Comparison of ENCODE assay signal across 9 cellular contexts in the genomic region with DNA sequence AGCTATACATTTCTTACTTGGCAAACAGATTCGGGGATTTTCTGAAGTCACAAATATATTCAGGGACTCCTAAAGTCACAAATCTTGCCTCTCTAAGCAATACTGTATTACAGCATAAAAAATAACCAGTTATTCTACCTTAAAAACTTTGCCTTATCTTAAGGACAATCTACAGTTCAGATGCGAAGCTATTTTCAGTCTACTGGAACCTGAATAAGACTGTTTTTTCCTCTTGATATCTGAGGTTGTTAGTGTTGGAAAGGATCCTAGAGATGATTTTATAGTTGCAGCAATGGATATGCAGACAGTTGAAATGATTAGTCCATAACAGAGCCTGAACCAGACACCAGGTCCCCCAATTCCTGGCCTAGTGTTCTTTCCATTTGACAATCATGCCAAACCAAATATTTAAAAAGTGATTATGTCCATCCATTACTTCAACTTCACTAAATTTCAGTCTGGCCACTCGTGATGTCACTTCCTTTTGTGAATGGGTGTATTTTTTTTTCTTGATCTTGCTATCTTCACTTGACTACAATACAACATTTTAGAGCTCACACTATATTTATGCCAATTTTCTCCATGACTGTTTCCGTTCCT. TPM values are rescaled to one million over a fixed set of nuclear protein-coding genes. Genes with fewer than 3 reads are reported as not detected.
DNase-seq lines count a peak whose midpoint lies in the region; ATAC-seq, FAIRE-seq and TF ChIP-seq lines count a peak whose summit lies in the region.
"Had no signal": no experiment of that assay in that cellular context is flagged by ENCODE, and none has a peak within 500 bp of the region (broad histone marks: within the 10 kb centered on the region; RNA-seq: fewer than 3 reads in every experiment).

No MANE protein-coding gene starts in this region.

- H2AK5ac ChIP-seq in mesenchymal stem cell (ENCODE audit: low read length, severe bottlenecking), result no peak overlapping the region

- H2BK120ac ChIP-seq in mesenchymal stem cell (ENCODE audit: low read depth, low read length), result no peak overlapping the region

- no peak for DNase-seq in BE2C
- peak; percentile 93 for DNase-seq in brain microvascular endothelial cell
- DNase-seq in mesenchymal stem cell, result peak; percentile 41
- DNase-seq in Kasumi-1 (lab: John Stamatoyannopoulos, UW), result no peak
- no peak for DNase-seq in urothelium cell line (ENCODE audit: low spot score)

- ATAC-seq in activated CD4-positive, CD25-positive, alpha-beta regulatory T cell treated with anti-CD3 and anti-CD28 coated beads, Interleukin-2, amount 50 U/mL, for 24 hours, result no peak
- ATAC-seq in GM21528 (IDR thresholded peaks at IDR 0.05; ENCODE audit: low FRiP score, unreplicated experiment), result no peak

- no peak overlapping the region for H2BK5ac ChIP-seq in mesenchymal stem cell (ENCODE audit: low read depth, low read length, poor library complexity, severe bottlenecking)

- peak overlapping the region; percentile 92 for H3K9ac ChIP-seq in mesenchymal stem cell (ENCODE audit: low read length)

- H3K27ac ChIP-seq in brain microvascular endothelial cell (peak overlapping the region; percentile 72), mesenchymal stem cell (ENCODE audit: low read length, poor library complexity, severe bottlenecking) (no peak overlapping the region)

- H2BK15ac ChIP-seq in mesenchymal stem cell (ENCODE audit: low read depth, poor library complexity, severe bottlenecking), result no peak overlapping the region

- H3K23ac ChIP-seq in mesenchymal stem cell (ENCODE audit: low read length in 2 of 2), result no peak overlapping the region

- no peaks in the 10 kb centered on the region for H3K27me3 ChIP-seq in BE2C
- no peaks in the 10 kb centered on the region for H3K27me3 ChIP-seq in brain microvascular endothelial cell (replicated peaks)
- no peaks in the 10 kb centered on the region for H3K27me3 ChIP-seq in mesenchymal stem cell (ENCODE audit: control insufficient read depth in 1 of 2, insufficient read depth in 1 of 2, low read length in 2 of 2)

- H3K79me1 ChIP-seq in mesenchymal stem cell (replicated peaks; ENCODE audit: low read length, poor library complexity, severe bottlenecking), result no peaks in the 10 kb centered on the region

- H3K4me3 ChIP-seq in BE2C (ENCODE audit: low read depth, low read length) (peak overlapping the region; percentile 83), brain microvascular endothelial cell (ENCODE audit: low read depth, low read length) (peak overlapping the region; percentile 81), mesenchymal stem cell (ENCODE audit: insufficient read depth in 1 of 2, low read depth in 1 of 2, low read length in 2 of 2) (peak overlapping the region in 1 of 2 experiments; percentile 88)

- WGBS in mesenchymal stem cell, result 43% methylated on average over 4 of the region's 4 CpGs

- no peaks in the 10 kb centered on the region for H3K36me3 Mint-ChIP-seq in IgD-negative memory B cell
- H3K36me3 Mint-ChIP-seq: memory B cell had no signal

- peaks cover 6% of the 10 kb centered on the region for H3K27me3 Mint-ChIP-seq in IgD-negative memory B cell

- FAIRE-seq in urothelium cell line (lab: Jason Lieb, UNC), result no peak

- in situ Hi-C loops in brain microvascular endothelial cell (cut with HindIII; ENCODE audit: low pct_ligation_motif_present, low sequenced_read_pairs), result no loop called here

- no peak overlapping the region for H2BK12ac ChIP-seq in mesenchymal stem cell (ENCODE audit: low read length in 2 of 2)

- H3K4ac ChIP-seq in mesenchymal stem cell (ENCODE audit: low read depth in 1 of 2, low read length in 2 of 2), result no peak overlapping the region

- peak overlapping the region; percentile 57 for H3K4me2 ChIP-seq in mesenchymal stem cell (ENCODE audit: low read length, poor library complexity, severe bottlenecking)

- H3K9me3 ChIP-seq in BE2C, result no peaks in the 10 kb centered on the region
- no peaks in the 10 kb centered on the region for H3K9me3 ChIP-seq in mesenchymal stem cell (ENCODE audit: control insufficient read depth, low read length)

- no peak for TF ChIP-seq CTCF in BE2C (IDR thresholded peaks at IDR 0.05; ENCODE audit: low read depth, low read length)
- TF ChIP-seq CTCF in brain microvascular endothelial cell (IDR thresholded peaks at IDR 0.05; ENCODE audit: low read depth, low read length, missing control alignments), result no peak

- peak overlapping the region in 3 of 4 donors; percentile 81 to 85 (median 85) for H3K4me3 Mint-ChIP-seq in IgD-negative memory B cell

- peaks cover 4% of the 10 kb centered on the region in 3 donors for H3K4me1 Mint-ChIP-seq in IgD-negative memory B cell

- no peak overlapping the region for H3K18ac ChIP-seq in mesenchymal stem cell (ENCODE audit: low read depth in 1 of 2, low read length in 2 of 2)

- peaks cover 5% of the 10 kb centered on the region; the same call in 1 of the 2 replicates for H3K4me1 ChIP-seq in BE2C
- peaks cover 3% of the 10 kb centered on the region for H3K4me1 ChIP-seq in mesenchymal stem cell (ENCODE audit: control insufficient read depth, insufficient read depth, low read depth, low read length)

- H3K36me3 ChIP-seq in BE2C (no peaks in the 10 kb centered on the region; the same call in 1 of the 2 replicates), brain microvascular endothelial cell (replicated peaks) (no peaks in the 10 kb centered on the region), mesenchymal stem cell (ENCODE audit: control insufficient read depth in 1 of 2, insufficient read depth in 2 of 2, low read depth in 1 of 2, low read length in 2 of 2) (no peaks in the 10 kb centered on the region)

- no peak overlapping the region for H4K91ac ChIP-seq in mesenchymal stem cell (ENCODE audit: low read length)

- no peak overlapping the region for H2AFZ ChIP-seq in mesenchymal stem cell (ENCODE audit: low read depth, low read length)

- H3K9me3 Mint-ChIP-seq in IgD-negative memory B cell, result peaks cover 0 to 7% (median 0%) of the 10 kb centered on the region in 3 donors
- H3K9me3 Mint-ChIP-seq: memory B cell had no signal

- H3K14ac ChIP-seq in mesenchymal stem cell (ENCODE audit: low read length in 2 of 2), result no peak overlapping the region

- H4K8ac ChIP-seq in mesenchymal stem cell (ENCODE audit: low read length), result no peak overlapping the region

- H3K27ac Mint-ChIP-seq in IgD-negative memory B cell, result no peak overlapping the region
- H3K27ac Mint-ChIP-seq: memory B cell had no signal

RNA-seq across cellular contexts. Expression of gene HDGFL3, which starts 1.8 kb away (rescaled TPM):
- 41.8 TPM for polyA plus RNA-seq in BE2C (2012; ENCODE audit: insufficient read depth, insufficient read length, low read depth)
- polyA plus RNA-seq in IgD-negative memory B cell, result 0.01 TPM
- polyA plus RNA-seq in mesenchymal stem cell (2013, experiment 1 of 2), result 73.3 TPM
- 72.7 TPM for polyA plus RNA-seq in mesenchymal stem cell (2013, experiment 2 of 2)

Comparison
In these comparisons a context has a peak if more than half of its experiments do, and no peak if none do; other contexts are left out.
1. DNase-seq: peak in brain microvascular endothelial cell (single experiment) and mesenchymal stem cell (single experiment); none in BE2C (single experiment), Kasumi-1 (0 of 2) and urothelium cell line (single experiment).